ENCODE assay signal across 8 cellular contexts in the genomic region with DNA sequence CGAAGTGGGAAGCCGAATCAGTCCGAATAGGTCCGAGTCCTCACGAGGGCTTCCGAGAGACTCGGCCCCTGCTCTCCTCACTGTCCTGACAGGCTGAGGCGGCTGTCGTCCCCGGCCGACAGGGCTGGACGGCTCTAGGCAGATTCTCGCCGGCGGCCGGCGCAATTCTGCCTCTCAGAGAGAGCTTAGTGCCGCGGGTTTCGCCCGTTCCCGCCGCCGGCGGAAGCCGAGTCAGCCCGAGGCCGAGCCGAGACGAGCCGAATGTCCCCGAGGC.
A peak's percentile ranks its signal among the peaks of the same experiment; 100 is the strongest.
DNase-seq lines count a peak whose midpoint lies in the region; ATAC-seq and TF ChIP-seq lines count a peak whose summit lies in the region.

No MANE protein-coding gene starts in this region.

- TF ChIP-seq CTCF in fibroblast of mammary gland (conservative IDR thresholded peaks at IDR 0.05; ENCODE audit: control insufficient read depth, insufficient read depth, low read depth, low read length), result no peak

- peaks cover 33% of the 10 kb centered on the region for H3K4me1 ChIP-seq in ES-I3 (ENCODE audit: insufficient read depth, low read length)
- peaks cover 6% of the 10 kb centered on the region for H3K4me1 ChIP-seq in rectal smooth muscle tissue (ENCODE audit: control insufficient read depth, insufficient read depth, low read length)

- peak overlapping the region; percentile 100 for H3K27ac ChIP-seq in SK-N-MC
- peak overlapping the region; percentile 99 for H3K27ac ChIP-seq in rectal smooth muscle tissue (ENCODE audit: low read depth, low read length)

- no peak for DNase-seq in SK-N-MC (ENCODE audit: low read depth, low spot score)
- no peak for DNase-seq in fibroblast of mammary gland (ENCODE audit: low read depth)
- no peak for DNase-seq in hepatic stellate cell (ENCODE audit: low spot score)
- DNase-seq in UCSD-AML1 (lab: John Stamatoyannopoulos, UW; ENCODE audit: unreplicated experiment), result no peak
- DNase-seq in RPMI8226, result no peak

- ATAC-seq in GM19023 (IDR thresholded peaks at IDR 0.05; ENCODE audit: unreplicated experiment), result no peak

- H3K9ac ChIP-seq in ES-I3 (ENCODE audit: low read depth, low read length), result peak overlapping the region; percentile 74
- peak overlapping the region; percentile 100 for H3K9ac ChIP-seq in SK-N-MC (ENCODE audit: insufficient read length)
- peak overlapping the region; percentile 68 for H3K9ac ChIP-seq in rectal smooth muscle tissue (ENCODE audit: low read length)

- no peaks in the 10 kb centered on the region for H3K9me3 ChIP-seq in ES-I3 (ENCODE audit: control insufficient read depth, insufficient read depth, low read length)
- H3K9me3 ChIP-seq in SK-N-MC (ENCODE audit: low read depth, low read length), result no peaks in the 10 kb centered on the region

- H3K4me3 ChIP-seq in SK-N-MC (peak overlapping the region; percentile 97), fibroblast of mammary gland (ENCODE audit: control insufficient read depth, low read depth, low read length) (peak overlapping the region; percentile 62), rectal smooth muscle tissue (ENCODE audit: low read length) (peak overlapping the region; percentile 68)

- H3K27me3 ChIP-seq in rectal smooth muscle tissue (ENCODE audit: control insufficient read depth, insufficient read depth, low read length), result no peaks in the 10 kb centered on the region

- no peaks in the 10 kb centered on the region for H3K36me3 ChIP-seq in ES-I3 (ENCODE audit: insufficient read depth, low read length)
- H3K36me3 ChIP-seq in SK-N-MC (ENCODE audit: insufficient read depth, low read length), result no peaks in the 10 kb centered on the region; the same call in 1 of the 2 replicates
- H3K36me3 ChIP-seq in rectal smooth muscle tissue (ENCODE audit: control insufficient read depth, insufficient read depth, low read length), result no peaks in the 10 kb centered on the region
